Comparison of ENCODE assay signal across 17 cellular contexts in genomic region chr3:171879472-171879871, GRCh38. TPM values are rescaled to one million over a fixed set of nuclear protein-coding genes. Genes with fewer than 3 reads are reported as not detected.
DNase-seq lines count a peak whose midpoint lies in the region; ATAC-seq, FAIRE-seq and TF ChIP-seq lines count a peak whose summit lies in the region.
"Had no signal": no experiment of that assay in that cellular context is flagged by ENCODE, and none has a peak within 500 bp of the region (broad histone marks: within the 10 kb centered on the region; RNA-seq: fewer than 3 reads in every experiment).

No MANE protein-coding gene starts in this region.

- no peak for DNase-seq in MCF 10A (ENCODE audit: unreplicated experiment)
- DNase-seq in mammary epithelial cell = no peak
- DNase-seq in K562 (ENCODE audit: extremely low read depth in 1 of 4, low spot score in 3 of 4) = no peak
- no peak for DNase-seq in nephron progenitor cell
- DNase-seq in uterus = no peak
- DNase-seq in AG20443 (ENCODE audit: low spot score) = no peak
- no peak for DNase-seq in GM13977 (ENCODE audit: low spot score)
- no peak for DNase-seq in LoVo (ENCODE audit: low spot score)
- DNase-seq: Calu3; CD4-positive, CD25-positive, alpha-beta regulatory T cell; NCI-H1048; NCI-H146; NCI-H2107; NCI-H69 had no signal

- ATAC-seq in K562 = no peak
- ATAC-seq: SK-N-SH treated with all-trans-retinoic acid at 6 μM for 48 hours had no signal

- H3K27me3 ChIP-seq in mammary epithelial cell (ENCODE audit: insufficient read depth, low read length) = no peaks in the 10 kb centered on the region
- H3K27me3 ChIP-seq in K562 (ENCODE audit: control insufficient read depth in 2 of 2, insufficient read depth in 2 of 2, low read length in 2 of 2) = no peaks in the 10 kb centered on the region; a peak in 1 of 5 replicates
- no peaks in the 10 kb centered on the region for H3K27me3 ChIP-seq in uterus

- TF ChIP-seq EP300 in K562 (IDR thresholded peaks at IDR 0.05; ENCODE audit: low read length) = no peak

- POLR2A ChIA-PET in MCF 10A (lab: Yijun Ruan, JAX) = interaction anchor here (0.8 kb wide), 1 partner anchor 57 kb away, joined by 4 read pairs; no protein-coding TSS in a partner anchor
- POLR2A ChIA-PET in K562 (lab: Yijun Ruan, JAX) = interaction anchor here (0.8 kb wide), 1 partner anchor 17 kb away, joined by 3 read pairs; no protein-coding TSS in a partner anchor

- intact Hi-C loops in MCF 10A (cut with micrococcal nuclease) = no loop called here
- intact Hi-C loops in mammary epithelial cell (cut with micrococcal nuclease) = loop anchor here (10.0 kb wide), 1 partner anchor 155 kb away; the partner anchor contains the start of gene FNDC3B
- intact Hi-C loops in K562 (cut with micrococcal nuclease) = no loop called here
- intact Hi-C loops in uterus (cut with DNase I; ENCODE audit: low total_unique reads) = no loop called here

- BruUV-seq in MCF 10A (replicated peaks; lab: Mats Ljungman, UMichigan) (no TSS peak), mammary epithelial cell (replicated peaks; lab: Mats Ljungman, UMichigan) (no TSS peak), K562 (replicated peaks; lab: Mats Ljungman, UMichigan) (no TSS peak)

- H3K9me3 Mint-ChIP-seq in MCF 10A (ENCODE audit: unreplicated experiment) = no peaks in the 10 kb centered on the region
- H3K9me3 Mint-ChIP-seq in nephron progenitor cell = no peaks in the 10 kb centered on the region

- 97% methylated on average over 3 of the region's 3 CpGs for WGBS in mammary epithelial cell (ENCODE audit: low coverage, missing lambda C conversion rate)
- WGBS in K562 (ENCODE audit: insufficient coverage, low coverage, missing lambda C conversion rate) = 7% methylated on average over 3 of the region's 3 CpGs

- H3K9me3 ChIP-seq in mammary epithelial cell (replicated peaks; ENCODE audit: insufficient read depth, low read length) = no peaks in the 10 kb centered on the region
- H3K9me3 ChIP-seq in K562 (replicated peaks; ENCODE audit: control insufficient read depth, insufficient read depth, low read depth, low read length) = no peaks in the 10 kb centered on the region
- H3K9me3 ChIP-seq in uterus = no peaks in the 10 kb centered on the region

- no peak overlapping the region for H3K4me3 ChIP-seq in mammary epithelial cell (replicated peaks in 1 of 3; ENCODE audit: insufficient read depth in 1 of 3, low read depth in 2 of 3, low read length in 3 of 3)
- H3K4me3 ChIP-seq in K562 = no peak overlapping the region
- no peak overlapping the region for H3K4me3 ChIP-seq in uterus

- FAIRE-seq in K562 (lab: Jason Lieb, UNC) = no peak

- H2AFZ ChIP-seq in mammary epithelial cell (ENCODE audit: low read depth, low read length) (no peak overlapping the region), K562 (ENCODE audit: low read depth, low read length) (no peak overlapping the region)

- no peaks in the 10 kb centered on the region for H3K9me1 ChIP-seq in K562 (ENCODE audit: control insufficient read depth, insufficient read depth, low read length)

- TF ChIP-seq POLR2A in K562 (conservative IDR thresholded peaks at IDR 0.05) (no peak), uterus (IDR thresholded peaks at IDR 0.05) (no peak)

- peaks cover 16% of the 10 kb centered on the region for H3K4me1 ChIP-seq in mammary epithelial cell (ENCODE audit: insufficient read depth, low read length)
- H3K4me1 ChIP-seq in K562 (replicated peaks in 1 of 2; ENCODE audit: control insufficient read depth in 2 of 2, insufficient read depth in 2 of 2, low read length in 2 of 2) = peaks cover 0 to 2% of the 10 kb centered on the region in 2 experiments; a peak in 2 of 5 replicates
- peaks cover 3 to 10% of the 10 kb centered on the region in 2 donors for H3K4me1 ChIP-seq in uterus

- in situ Hi-C loops in mammary epithelial cell (cut with MboI; ENCODE audit: low sequenced_read_pairs in 2 of 2) = no loop called here
- in situ Hi-C loops in K562 (cut with MboI) = no loop called here
- in situ Hi-C loops in GM13977 (cut with MboI; ENCODE audit: low pct_unique_long_range_greater_than_20kb, low sequenced_read_pairs, unreplicated experiment) = no loop called here

- H3K36me3 Mint-ChIP-seq in MCF 10A (ENCODE audit: insufficient read depth, unreplicated experiment) = no peaks in the 10 kb centered on the region
- H3K36me3 Mint-ChIP-seq in nephron progenitor cell (ENCODE audit: low read depth) = no peaks in the 10 kb centered on the region
- H3K36me3 Mint-ChIP-seq: CD4-positive, CD25-positive, alpha-beta regulatory T cell had no signal

- H3K4me1 Mint-ChIP-seq in MCF 10A (ENCODE audit: insufficient read depth, unreplicated experiment) = peaks cover 41% of the 10 kb centered on the region
- H3K4me1 Mint-ChIP-seq in nephron progenitor cell = peaks cover 83% of the 10 kb centered on the region
- H3K4me1 Mint-ChIP-seq: CD4-positive, CD25-positive, alpha-beta regulatory T cell had no signal

- H3K79me2 ChIP-seq in mammary epithelial cell (ENCODE audit: insufficient read depth, low read length) (no peaks in the 10 kb centered on the region), K562 (ENCODE audit: control insufficient read depth, insufficient read depth, low read length) (no peaks in the 10 kb centered on the region)

- no peak for TF ChIP-seq RAD21 in K562 (CRISPR knock-in tag; conservative IDR thresholded peaks at IDR 0.05 in 1 of 2, IDR thresholded peaks at IDR 0.05 in 1 of 2)

- TF ChIP-seq CTCF in MCF 10A (IDR thresholded peaks at IDR 0.05; ENCODE audit: unreplicated experiment) (no peak), mammary epithelial cell (conservative IDR thresholded peaks at IDR 0.05 in 1 of 2, IDR thresholded peaks at IDR 0.05 in 1 of 2; ENCODE audit: extremely low read depth in 1 of 2, insufficient read depth in 1 of 2, low read depth in 1 of 2, low read length in 2 of 2) (no peak), K562 (IDR thresholded peaks at IDR 0.05 in 2 of 3, conservative IDR thresholded peaks at IDR 0.05 in 1 of 3; ENCODE audit: insufficient read depth in 2 of 3, low read depth in 1 of 3, low read length in 3 of 3) (no peak), nephron progenitor cell (IDR thresholded peaks at IDR 0.05) (no peak), uterus (IDR thresholded peaks at IDR 0.05) (no peak), GM13977 (IDR thresholded peaks at IDR 0.05; ENCODE audit: extremely low read depth, insufficient read depth, missing control alignments) (no peak)

- CTCF ChIA-PET in MCF 10A (lab: Yijun Ruan, JAX) (interaction anchor here (0.6 to 0.7 kb wide), 2 partner anchors 11 to 40 kb away, joined by 3 read pairs; no protein-coding TSS in a partner anchor), mammary epithelial cell (lab: Charles Lee; ENCODE audit: low non-redundant PET) (no interaction called here), K562 (lab: Yijun Ruan, JAX; ENCODE audit: low intra/inter-chr PET ratio) (no interaction called here)

- H3K4me3 Mint-ChIP-seq in MCF 10A (ENCODE audit: unreplicated experiment) (no peak overlapping the region), nephron progenitor cell (no peak overlapping the region)
- H3K4me3 Mint-ChIP-seq: CD4-positive, CD25-positive, alpha-beta regulatory T cell had no signal

- H4K20me1 ChIP-seq in mammary epithelial cell (ENCODE audit: insufficient read depth, low read length) (no peaks in the 10 kb centered on the region), K562 (replicated peaks; ENCODE audit: control insufficient read depth, insufficient read depth, low read length) (no peaks in the 10 kb centered on the region)

- H3K27me3 Mint-ChIP-seq in MCF 10A (ENCODE audit: insufficient read depth, unreplicated experiment) (no peaks in the 10 kb centered on the region), nephron progenitor cell (ENCODE audit: low read depth, poor library complexity) (no peaks in the 10 kb centered on the region)

- peak overlapping the region; percentile 29 for H3K27ac Mint-ChIP-seq in MCF 10A (ENCODE audit: low read depth, unreplicated experiment)
- peak overlapping the region; percentile 90 for H3K27ac Mint-ChIP-seq in nephron progenitor cell
- H3K27ac Mint-ChIP-seq: CD4-positive, CD25-positive, alpha-beta regulatory T cell had no signal

- dilution Hi-C loops in mammary epithelial cell (cut with HindIII; ENCODE audit: low sequenced_read_pairs) = no loop called here

- no peaks in the 10 kb centered on the region for H3K36me3 ChIP-seq in mammary epithelial cell (ENCODE audit: insufficient read depth, low read length)
- no peaks in the 10 kb centered on the region for H3K36me3 ChIP-seq in K562 (ENCODE audit: control insufficient read depth, insufficient read depth, low read length)
- H3K36me3 ChIP-seq in uterus = no peaks in the 10 kb centered on the region

- H3K9ac ChIP-seq in mammary epithelial cell (ENCODE audit: insufficient read depth, low read length) = no peak overlapping the region
- no peak overlapping the region for H3K9ac ChIP-seq in K562 (ENCODE audit: insufficient read depth in 1 of 2, low read depth in 2 of 2, low read length in 2 of 2)

- no peak overlapping the region for H3K27ac ChIP-seq in mammary epithelial cell (ENCODE audit: insufficient read depth, low read depth, low read length)
- H3K27ac ChIP-seq in K562 (ENCODE audit: extremely low read depth, low read depth, low read length) = no peak overlapping the region
- peak overlapping the region; percentile 80 to 81 for H3K27ac ChIP-seq in uterus

- H3K4me2 ChIP-seq in mammary epithelial cell (ENCODE audit: insufficient read depth, low read depth, low read length) (no peak overlapping the region), K562 (ENCODE audit: insufficient read depth, low read length) (no peak overlapping the region)

RNA-seq across cellular contexts. Expression of gene TMEM212, which starts 36.3 kb away (rescaled TPM):
- total RNA-seq in MCF 10A (2022) = not detected in 2 replicates
- not detected for total RNA-seq in mammary epithelial cell
- polyA plus RNA-seq in mammary epithelial cell = not detected
- polyA minus RNA-seq in mammary epithelial cell = not detected
- not detected in 2 replicates for total RNA-seq in K562 (2011; cell fraction: chromatin; rRNA removed; ENCODE audit: low replicate concordance)
- not detected in 2 replicates for total RNA-seq in K562 (2011; cell fraction: nucleolus; rRNA removed)
- not detected in 2 replicates for total RNA-seq in K562 (2011; cell fraction: nucleoplasm; rRNA removed)
- total RNA-seq in K562 (2014; rRNA removed) = not detected in 2 replicates
- total RNA-seq in K562 (2014; rRNA removed; fragmentation: Illumina TruSeq; extraction: Trizol) = not detected in 2 replicates
- total RNA-seq in K562 (2015; rRNA removed; fragmentation: Illumina TruSeq; extraction: Trizol) = not detected in 2 replicates
- not detected in 2 replicates for total RNA-seq in K562 (2021)
- polyA plus RNA-seq in K562 (2011; rRNA removed) = not detected in 2 replicates
- not detected in 2 replicates for polyA plus RNA-seq in K562 (2011; cell fraction: cytosol; rRNA removed)
- polyA plus RNA-seq in K562 (2011; cell fraction: nucleus; rRNA removed) = not detected in 2 replicates
- polyA plus RNA-seq in K562 (2012) = not detected in 2 replicates
- polyA plus RNA-seq in K562 (2014; fragmentation: Illumina TruSeq; extraction: Trizol) = not detected in 2 replicates
- polyA plus RNA-seq in K562 (2014; fragmentation: Nextera tagmentation; extraction: Ambion mirVana) = not detected
- not detected in 2 replicates for polyA plus RNA-seq in K562 (2014; rRNA removed)
- not detected in 2 replicates for polyA minus RNA-seq in K562 (2011; rRNA and poly(A)+ RNA removed)
- not detected in 2 replicates for polyA minus RNA-seq in K562 (2011; cell fraction: cytosol; rRNA and poly(A)+ RNA removed)
- polyA minus RNA-seq in K562 (2011; cell fraction: nucleus; rRNA and poly(A)+ RNA removed) = not detected in 2 replicates
- total RNA-seq in uterus = 1 to 10 TPM in 1 of 4 donors, not detected in 3; 1.2 TPM
- total RNA-seq: A673; Calu3; CD4-positive, CD25-positive, alpha-beta regulatory T cell; Daoy had no signal
- polyA plus RNA-seq: CD4-positive, CD25-positive, alpha-beta regulatory T cell had no signal

Comparison
In these comparisons a context has a peak if more than half of its experiments do, and no peak if none do; other contexts are left out.
1. H3K27ac ChIP-seq: peak in uterus (2 of 2); none in mammary epithelial cell (single experiment) and K562 (single experiment).